ENCODE assay signal across 9 cellular contexts in genomic region chr6:21885532-21886089, GRCh38.
DNase-seq lines count a peak whose midpoint lies in the region; ATAC-seq and TF ChIP-seq lines count a peak whose summit lies in the region.
"Had no signal": no experiment of that assay in that cellular context is flagged by ENCODE, and none has a peak within 500 bp of the region (broad histone marks: within the 10 kb centered on the region; RNA-seq: fewer than 3 reads in every experiment).

No MANE protein-coding gene starts in this region.

- dilution Hi-C loops in mammary epithelial cell (cut with HindIII; ENCODE audit: low sequenced_read_pairs) = no loop called here

- H3K4me3 ChIP-seq in mammary epithelial cell (replicated peaks in 1 of 3; ENCODE audit: insufficient read depth in 1 of 3, low read depth in 2 of 3, low read length in 3 of 3) (no peak overlapping the region), kidney epithelial cell (ENCODE audit: low read depth, low read length) (no peak overlapping the region), HAP-1 (no peak overlapping the region)

- CTCF ChIA-PET in mammary epithelial cell (lab: Charles Lee; ENCODE audit: low non-redundant PET) = no interaction called here

- H3K27me3 ChIP-seq in mammary epithelial cell (ENCODE audit: insufficient read depth, low read length) (no peaks in the 10 kb centered on the region), kidney epithelial cell (ENCODE audit: control insufficient read depth, insufficient read depth, low read length) (no peaks in the 10 kb centered on the region), HAP-1 (ENCODE audit: low read depth) (no peaks in the 10 kb centered on the region)

- ATAC-seq in GM19328 (IDR thresholded peaks at IDR 0.05; ENCODE audit: unreplicated experiment) (no peak), HG03139 (IDR thresholded peaks at IDR 0.05; ENCODE audit: unreplicated experiment) (no peak), GM21786 (IDR thresholded peaks at IDR 0.05; ENCODE audit: unreplicated experiment) (no peak)

- no peaks in the 10 kb centered on the region for H4K20me1 ChIP-seq in mammary epithelial cell (ENCODE audit: insufficient read depth, low read length)

- peak overlapping the region; percentile 48 for H2AFZ ChIP-seq in mammary epithelial cell (ENCODE audit: low read depth, low read length)

- peaks cover 22% of the 10 kb centered on the region for H3K4me1 ChIP-seq in mammary epithelial cell (ENCODE audit: insufficient read depth, low read length)
- H3K4me1 ChIP-seq in HAP-1 = no peaks in the 10 kb centered on the region

- TF ChIP-seq CTCF in mammary epithelial cell (conservative IDR thresholded peaks at IDR 0.05 in 1 of 2, IDR thresholded peaks at IDR 0.05 in 1 of 2; ENCODE audit: extremely low read depth in 1 of 2, insufficient read depth in 1 of 2, low read depth in 1 of 2, low read length in 2 of 2) (no peak), kidney epithelial cell (IDR thresholded peaks at IDR 0.05; ENCODE audit: insufficient read depth, low read length, poor library complexity, severe bottlenecking) (no peak)

- peak overlapping the region; percentile 20 for H3K27ac ChIP-seq in mammary epithelial cell (ENCODE audit: insufficient read depth, low read depth, low read length)

- H3K9me3 ChIP-seq in mammary epithelial cell (replicated peaks; ENCODE audit: insufficient read depth, low read length) (no peaks in the 10 kb centered on the region), HAP-1 (peaks cover under 1% of the 10 kb centered on the region; the same call in 1 of the 2 replicates)

- H3K36me3 ChIP-seq in mammary epithelial cell (ENCODE audit: insufficient read depth, low read length) (no peaks in the 10 kb centered on the region), kidney epithelial cell (ENCODE audit: control insufficient read depth, insufficient read depth, low read length) (no peaks in the 10 kb centered on the region), HAP-1 (replicated peaks) (no peaks in the 10 kb centered on the region)

- H3K9ac ChIP-seq in mammary epithelial cell (ENCODE audit: insufficient read depth, low read length) = no peak overlapping the region

- intact Hi-C loops in mammary epithelial cell (cut with micrococcal nuclease) = no loop called here

- H3K4me2 ChIP-seq in mammary epithelial cell (ENCODE audit: insufficient read depth, low read depth, low read length) = peak overlapping the region; percentile 54

- in situ Hi-C loops in mammary epithelial cell (cut with MboI; ENCODE audit: low sequenced_read_pairs in 2 of 2) = no loop called here
- in situ Hi-C loops in HAP-1 (cut with MboI; ENCODE audit: low sequenced_read_pairs) = no loop called here

- BruUV-seq in mammary epithelial cell (replicated peaks; lab: Mats Ljungman, UMichigan) = no TSS peak

- DNase-seq in HS-27A (ENCODE audit: low read depth) (peak; percentile 69), mammary epithelial cell (peak; percentile 79), kidney epithelial cell (ENCODE audit: low read depth) (peak; percentile 79), superior temporal gyrus (ENCODE audit: extremely low spot score) (peak; percentile 53), HAP-1 (ENCODE audit: low spot score in 2 of 2) (no peak)
- DNase-seq: naive B cell had no signal

- no peaks in the 10 kb centered on the region for H3K79me2 ChIP-seq in mammary epithelial cell (ENCODE audit: insufficient read depth, low read length)

- 19% methylated on average over 6 of the region's 7 CpGs for WGBS in mammary epithelial cell (ENCODE audit: low coverage, missing lambda C conversion rate)

Comparison
In these comparisons a context has a peak if more than half of its experiments do, and no peak if none do; other contexts are left out.
1. DNase-seq: peak in HS-27A (single experiment), mammary epithelial cell (single experiment), kidney epithelial cell (single experiment) and superior temporal gyrus (single experiment); none in HAP-1 (0 of 2).